In genomic region chr1:18972531-18972930, GRCh38 we compare ENCODE assay signal across 9 cellular contexts. TPM values are rescaled to one million over a fixed set of nuclear protein-coding genes. Genes with fewer than 3 reads are reported as not detected.
A peak's percentile ranks its signal among the peaks of the same experiment; 100 is the strongest.
DNase-seq lines count a peak whose midpoint lies in the region; ATAC-seq and TF ChIP-seq lines count a peak whose summit lies in the region.
"Had no signal": no experiment of that assay in that cellular context is flagged by ENCODE, and none has a peak within 500 bp of the region (broad histone marks: within the 10 kb centered on the region; RNA-seq: fewer than 3 reads in every experiment).

No MANE protein-coding gene starts in this region.

- H3K4me3 ChIP-seq in RWPE2 (ENCODE audit: severe bottlenecking): no peak overlapping the region
- no peak overlapping the region for H3K4me3 ChIP-seq in fibroblast of pulmonary artery (replicated peaks; ENCODE audit: low read depth, low read length)
- no peak overlapping the region for H3K4me3 ChIP-seq in thoracic aorta

- peak; percentile 58 for TF ChIP-seq CTCF in RWPE2 (IDR thresholded peaks at IDR 0.05; ENCODE audit: poor library complexity, severe bottlenecking)
- TF ChIP-seq CTCF in fibroblast of pulmonary artery (IDR thresholded peaks at IDR 0.05; ENCODE audit: low read length, missing control alignments): peak; percentile 27
- TF ChIP-seq CTCF in thoracic aorta (IDR thresholded peaks at IDR 0.05): peak; percentile 53

- H3K27me3 ChIP-seq in RWPE2 (ENCODE audit: insufficient read depth, poor library complexity, severe bottlenecking): no peaks in the 10 kb centered on the region
- H3K27me3 ChIP-seq in thoracic aorta (replicated peaks; ENCODE audit: insufficient read depth): no peaks in the 10 kb centered on the region

- peak; percentile 61 for DNase-seq in activated effector memory CD4-positive, alpha-beta T cell treated with anti-CD3 and anti-CD28 coated beads, Interleukin-2, amount 50 U/mL, for 16 hours
- DNase-seq in activated effector memory CD4-positive, alpha-beta T cell treated with Interleukin-2 at 50 U/mL for 16 hours: no peak
- DNase-seq in RWPE2 (ENCODE audit: low spot score) (no peak), fibroblast of pulmonary artery (ENCODE audit: low read depth) (peak; percentile 44), thoracic aorta (ENCODE audit: low spot score) (no peak), iPS-NIHi11 (ENCODE audit: low spot score) (no peak)
- DNase-seq: Caco-2 had no signal

- no peaks in the 10 kb centered on the region for H3K9me3 ChIP-seq in RWPE2 (ENCODE audit: severe bottlenecking)
- H3K9me3 ChIP-seq in thoracic aorta: no peaks in the 10 kb centered on the region
- H3K9me3 ChIP-seq: Caco-2 had no signal

- H3K36me3 ChIP-seq in RWPE2 (ENCODE audit: low read depth): no peaks in the 10 kb centered on the region
- no peaks in the 10 kb centered on the region for H3K36me3 ChIP-seq in thoracic aorta

- no peaks in the 10 kb centered on the region for H3K4me1 ChIP-seq in RWPE2 (ENCODE audit: insufficient read depth, poor library complexity, severe bottlenecking)
- H3K4me1 ChIP-seq in thoracic aorta (ENCODE audit: control insufficient read depth in 1 of 2, low read depth in 2 of 2): peaks cover 2 to 5% of the 10 kb centered on the region in 2 donors
- H3K4me1 ChIP-seq: Caco-2 had no signal

- H3K27ac ChIP-seq in RWPE2 (ENCODE audit: poor library complexity, severe bottlenecking): no peak overlapping the region
- H3K27ac ChIP-seq in thoracic aorta: no peak overlapping the region

- ATAC-seq in RWPE2 (ENCODE audit: low read depth) (no peak), thoracic aorta (ENCODE audit: insufficient number of reproducible peaks, low FRiP score, low read depth) (peak; percentile 30), GM18867 (IDR thresholded peaks at IDR 0.05; ENCODE audit: unreplicated experiment) (no peak), GM21526 (IDR thresholded peaks at IDR 0.05; ENCODE audit: low FRiP score, unreplicated experiment) (no peak)

RNA-seq across cellular contexts. Expression of gene IFFO2, which starts 16.1 kb away (rescaled TPM):
- 10 to 100 TPM; 24.8 to 27.7 TPM for total RNA-seq in thoracic aorta

Comparison
In these comparisons a context has a peak if more than half of its experiments do, and no peak if none do; other contexts are left out.
1. DNase-seq: peak in activated effector memory CD4-positive, alpha-beta T cell treated with anti-CD3 and anti-CD28 coated beads, Interleukin-2, amount 50 U/mL, for 16 hours (single experiment) and fibroblast of pulmonary artery (single experiment); none in activated effector memory CD4-positive, alpha-beta T cell treated with Interleukin-2 at 50 U/mL for 16 hours (single experiment), RWPE2 (single experiment), thoracic aorta (single experiment) and iPS-NIHi11 (single experiment).
2. Peak in every context shown above with its lines, with median percentiles within 50 percentile points of each other: CTCF ChIP-seq.